7 cellular contexts compared by ENCODE assay signal in genomic region chr1:55339681-55340080, GRCh38.
"Had no signal": no experiment of that assay in that cellular context is flagged by ENCODE, and none has a peak within 500 bp of the region (broad histone marks: within the 10 kb centered on the region; RNA-seq: fewer than 3 reads in every experiment).

No MANE protein-coding gene starts in this region.

- H3K9ac ChIP-seq: GM23248 had no signal

- H3K9me3 Mint-ChIP-seq: HFFc6 had no signal

- DNase-seq: GM23248, GOT3, H7, HFFc6 had no signal

- H3K36me3 ChIP-seq: HAP-1 had no signal

- H3K9me3 ChIP-seq: HAP-1 had no signal

- H3K4me3 ChIP-seq: GM23248, HAP-1 had no signal

- H3K4me1 ChIP-seq: HAP-1 had no signal

- H3K27ac ChIP-seq: GM23248 had no signal

- H3K36me3 Mint-ChIP-seq: IgD-negative memory B cell had no signal

- H2AFZ ChIP-seq: GM23248 had no signal

- H3K4me1 Mint-ChIP-seq: IgD-negative memory B cell had no signal

- ATAC-seq: HCT116 had no signal

- H3K4me3 Mint-ChIP-seq: HFFc6, IgD-negative memory B cell had no signal

- H3K27ac Mint-ChIP-seq: HFFc6 had no signal

- H3K27me3 Mint-ChIP-seq: IgD-negative memory B cell had no signal
